In the genomic region with DNA sequence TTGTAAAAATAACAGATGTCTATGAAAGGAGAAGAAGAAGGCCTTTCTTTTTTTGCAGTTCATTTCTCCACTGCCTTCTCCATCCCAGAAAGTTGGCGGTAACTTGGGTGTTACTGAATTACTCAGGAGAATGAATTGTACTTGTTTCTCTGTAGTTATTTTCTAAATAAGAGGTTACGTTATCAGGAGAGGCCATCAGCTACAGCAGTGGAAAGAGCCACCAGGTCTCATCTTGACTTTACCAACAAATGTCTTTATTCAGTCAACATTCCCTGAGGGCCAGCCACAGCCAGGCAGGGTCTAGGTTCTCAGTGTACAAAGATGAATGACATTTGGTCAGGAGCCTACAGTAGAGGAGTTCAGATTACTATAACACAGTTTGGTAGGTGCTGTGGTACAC, we compare ENCODE assay signal across 19 cellular contexts. TPM values are rescaled to one million over a fixed set of nuclear protein-coding genes. Genes with fewer than 3 reads are reported as not detected.
DNase-seq lines count a peak whose midpoint lies in the region; ATAC-seq, FAIRE-seq and TF ChIP-seq lines count a peak whose summit lies in the region.
"Had no signal": no experiment of that assay in that cellular context is flagged by ENCODE, and none has a peak within 500 bp of the region (broad histone marks: within the 10 kb centered on the region; RNA-seq: fewer than 3 reads in every experiment).

No MANE protein-coding gene starts in this region.

- intact Hi-C loops in tibial artery (cut with DNase I; ENCODE audit: low total_unique reads) (no loop called here), ovary (cut with DNase I) (no loop called here)

- no peak for FAIRE-seq in GM12892 (lab: Jason Lieb, UNC)

- H3K27ac Mint-ChIP-seq in T-helper 17 cell (peak overlapping the region; percentile 32), neural progenitor cell (peak overlapping the region; percentile 76)
- H3K27ac Mint-ChIP-seq: T-cell had no signal

- H3K27me3 Mint-ChIP-seq in T-helper 17 cell (no peaks in the 10 kb centered on the region), neural progenitor cell (ENCODE audit: insufficient read depth, low read depth) (no peaks in the 10 kb centered on the region)
- H3K27me3 Mint-ChIP-seq: T-cell had no signal

- H3K27ac ChIP-seq in cardiac muscle cell = peak overlapping the region; percentile 83
- H3K27ac ChIP-seq in neural progenitor cell = no peak overlapping the region
- peak overlapping the region; percentile 79 to 96 for H3K27ac ChIP-seq in tibial artery
- no peak overlapping the region for H3K27ac ChIP-seq in ovary
- H3K27ac ChIP-seq: PC-9 had no signal

- TF ChIP-seq CTCF in cardiac muscle cell (IDR thresholded peaks at IDR 0.05; ENCODE audit: low read depth, low read length) = no peak
- no peak for TF ChIP-seq CTCF in neural progenitor cell (IDR thresholded peaks at IDR 0.05)
- no peak for TF ChIP-seq CTCF in tibial artery (IDR thresholded peaks at IDR 0.05)
- no peak for TF ChIP-seq CTCF in ovary (IDR thresholded peaks at IDR 0.05)

- peaks cover 2% of the 10 kb centered on the region for H4K20me1 ChIP-seq in neural progenitor cell (ENCODE audit: low read depth)

- DNase-seq in T-helper 17 cell = no peak
- DNase-seq in cardiac muscle cell (ENCODE audit: low read depth in 1 of 2, low spot score in 1 of 2) = no peak
- no peak for DNase-seq in neural progenitor cell (ENCODE audit: low spot score)
- no peak for DNase-seq in tibial artery
- no peak for DNase-seq in ovary
- DNase-seq in activated CD4-positive, alpha-beta T cell treated with anti-CD3 and anti-CD28 coated beads, Interleukin-2, amount 50 U/mL, for 48 hours = no peak
- DNase-seq in GM12892 (ENCODE audit: insufficient read length) = no peak
- DNase-seq: activated naive CD4-positive, alpha-beta T cell treated with anti-CD3 and anti-CD28 coated beads, Interleukin-2, amount 50 U/mL, for 16 hours; central memory CD4-positive, alpha-beta T cell; head of caudate nucleus; KG1; left colon; NCI-H1417 treated with DMSO at 0.1 percent for 48 hours; NCI-H510A; PC-9; T-cell had no signal

- no peak overlapping the region for H3K9ac ChIP-seq in neural progenitor cell

- ATAC-seq in T-helper 17 cell = no peak
- ATAC-seq in HG03139 (IDR thresholded peaks at IDR 0.05; ENCODE audit: unreplicated experiment) = no peak
- ATAC-seq: HCT116, T-cell had no signal

- H3K36me3 ChIP-seq in cardiac muscle cell (no peaks in the 10 kb centered on the region), neural progenitor cell (no peaks in the 10 kb centered on the region), tibial artery (peaks cover 0 to 3% (median 0%) of the 10 kb centered on the region in 3 donors), ovary (no peaks in the 10 kb centered on the region)

- H3K4me2 ChIP-seq in neural progenitor cell = no peak overlapping the region
- H3K4me2 ChIP-seq: PC-9 had no signal

- TF ChIP-seq POLR2A in ovary (IDR thresholded peaks at IDR 0.05) (no peak), GM12892 (IDR thresholded peaks at IDR 0.05; ENCODE audit: low read depth, low read length) (no peak)

- peaks cover 38% of the 10 kb centered on the region for H3K4me1 Mint-ChIP-seq in T-helper 17 cell
- H3K4me1 Mint-ChIP-seq in neural progenitor cell = peaks cover 8% of the 10 kb centered on the region

- H3K4me3 ChIP-seq in cardiac muscle cell = no peak overlapping the region
- H3K4me3 ChIP-seq in neural progenitor cell = no peak overlapping the region
- H3K4me3 ChIP-seq in tibial artery = no peak overlapping the region
- no peak overlapping the region for H3K4me3 ChIP-seq in ovary
- H3K4me3 ChIP-seq: PC-9 had no signal

- H3K79me2 ChIP-seq in neural progenitor cell (ENCODE audit: low read depth) = peaks cover 40% of the 10 kb centered on the region

- no peaks in the 10 kb centered on the region for H3K9me3 ChIP-seq in T-helper 17 cell (ENCODE audit: control insufficient read depth, low read length, poor library complexity, severe bottlenecking)
- H3K9me3 ChIP-seq in cardiac muscle cell (ENCODE audit: low read depth) = no peaks in the 10 kb centered on the region
- H3K9me3 ChIP-seq in neural progenitor cell (ENCODE audit: low read depth) = peaks cover 3% of the 10 kb centered on the region
- H3K9me3 ChIP-seq in tibial artery = no peaks in the 10 kb centered on the region
- no peaks in the 10 kb centered on the region for H3K9me3 ChIP-seq in ovary

- TF ChIP-seq EP300 in ovary (IDR thresholded peaks at IDR 0.05) = no peak

- H3K27me3 ChIP-seq in cardiac muscle cell = no peaks in the 10 kb centered on the region
- no peaks in the 10 kb centered on the region for H3K27me3 ChIP-seq in neural progenitor cell
- H3K27me3 ChIP-seq in tibial artery = no peaks in the 10 kb centered on the region
- no peaks in the 10 kb centered on the region for H3K27me3 ChIP-seq in ovary

- 84 to 91% (median 86%) methylated on average over 2 of the region's 2 CpGs for WGBS in ovary, 3 donors

- H3F3A ChIP-seq in neural progenitor cell (ENCODE audit: low read depth) = no peaks in the 10 kb centered on the region

- H3K9me3 Mint-ChIP-seq in neural progenitor cell = peaks cover 10% of the 10 kb centered on the region
- H3K9me3 Mint-ChIP-seq: T-cell had no signal

- H3K36me3 Mint-ChIP-seq in T-helper 17 cell (ENCODE audit: low read depth) = peaks cover 11% of the 10 kb centered on the region
- H3K36me3 Mint-ChIP-seq in neural progenitor cell = peaks cover 58% of the 10 kb centered on the region

- no peak overlapping the region for H2AFZ ChIP-seq in neural progenitor cell (replicated peaks)
- H2AFZ ChIP-seq: PC-9 had no signal

- H3K4me3 Mint-ChIP-seq in T-helper 17 cell (no peak overlapping the region), neural progenitor cell (no peak overlapping the region)
- H3K4me3 Mint-ChIP-seq: neural crest cell, T-cell had no signal

- H3K4me1 ChIP-seq in cardiac muscle cell (ENCODE audit: low read depth) (peaks cover 30% of the 10 kb centered on the region), neural progenitor cell (no peaks in the 10 kb centered on the region), tibial artery (peaks cover 0 to 98% (median 51%) of the 10 kb centered on the region in 4 donors), ovary (ENCODE audit: insufficient read depth) (peaks cover 6% of the 10 kb centered on the region)

RNA-seq across cellular contexts. Expression of a gene that starts 8.1 kb away (rescaled TPM):
- 10 to 100 TPM; 10.5 to 13.3 TPM for total RNA-seq in T-helper 17 cell
- total RNA-seq in cardiac muscle cell = 38.7 and 59.1 TPM in 2 replicates
- polyA plus RNA-seq in cardiac muscle cell = 84.7 and 139 TPM in 2 replicates
- 37.2 and 49.9 TPM in 2 replicates for total RNA-seq in neural progenitor cell (ENCODE audit: low replicate concordance)
- total RNA-seq in ovary = 10 to 100 TPM; 45.4 to 66.1 (median 61.2) TPM
- 100 to 1,000 TPM in 1 of 2 donors, 10 to 100 TPM in 1; 62.5 to 117 TPM for polyA plus RNA-seq in ovary
- polyA plus RNA-seq in GM12892 (2012; ENCODE audit: missing spikeins) = 43.4 TPM

Comparison
In these comparisons a context has a peak if more than half of its experiments do, and no peak if none do; other contexts are left out.
1. H3K27ac ChIP-seq: peak in cardiac muscle cell (single experiment) and tibial artery (2 of 2); none in neural progenitor cell (single experiment) and ovary (0 of 2).